ENCODE assay signal across 32 cellular contexts in genomic region chr1:176220100-176220689, GRCh38.
"Had no signal": no experiment of that assay in that cellular context is flagged by ENCODE, and none has a peak within 500 bp of the region (broad histone marks: within the 10 kb centered on the region; RNA-seq: fewer than 3 reads in every experiment).

No MANE protein-coding gene starts in this region.

- H3K27ac ChIP-seq: brain microvascular endothelial cell, esophagus muscularis mucosa, foreskin keratinocyte, gastrocnemius medialis, WERI-Rb-1 had no signal

- H3K27me3 ChIP-seq: brain microvascular endothelial cell, esophagus muscularis mucosa, gastrocnemius medialis had no signal

- H3K4me3 Mint-ChIP-seq: activated B cell treated with CpG ODN at 0.5 μM for 24 hours; activated CD8-positive, alpha-beta T cell treated with anti-CD3 and anti-CD28 coated beads for 36 hours; activated naive CD8-positive, alpha-beta T cell; activated T-cell treated with anti-CD3 and anti-CD28 coated beads, Interleukin-2, amount 50 U/mL, for 4 hours; activated T-helper 17 cell treated with anti-CD3 and anti-CD28 coated beads, Interleukin-2, amount 50 U/mL, for 72 hours; central memory CD8-positive, alpha-beta T cell; effector memory CD8-positive, alpha-beta T cell; T-cell; T-helper 17 cell; T-helper 2 cell treated with Interferon-gamma antibody and Interleukin-4, amounts not matched to agents 5 μg/mL and 100 μg/mL, for 36 hours had no signal

- H3K27ac Mint-ChIP-seq: activated B cell treated with CpG ODN at 0.5 μM for 24 hours; activated CD8-positive, alpha-beta T cell treated with anti-CD3 and anti-CD28 coated beads for 36 hours; activated naive CD8-positive, alpha-beta T cell; activated T-helper 17 cell treated with anti-CD3 and anti-CD28 coated beads, Interleukin-2, amount 50 U/mL, for 72 hours; effector memory CD8-positive, alpha-beta T cell; T-cell; T-helper 17 cell; T-helper 2 cell treated with Interferon-gamma antibody and Interleukin-4, amounts not matched to agents 5 μg/mL and 100 μg/mL, for 36 hours had no signal

- ATAC-seq: activated CD4-positive, CD25-positive, alpha-beta regulatory T cell treated with anti-CD3 and anti-CD28 coated beads, Interleukin-2, amount 50 U/mL, for 24 hours; activated CD8-positive, alpha-beta T cell treated with anti-CD3 and anti-CD28 coated beads for 36 hours; activated T-cell treated with anti-CD3 and anti-CD28 coated beads, Interleukin-2, amount 50 U/mL, for 4 hours; activated T-helper 17 cell treated with anti-CD3 and anti-CD28 coated beads, Interleukin-2, amount 50 U/mL, for 72 hours; effector memory CD8-positive, alpha-beta T cell; foreskin keratinocyte; gastrocnemius medialis; T-cell; T-helper 17 cell had no signal

- H3K4me3 ChIP-seq: esophagus muscularis mucosa, gastrocnemius medialis had no signal

- DNase-seq: activated B cell treated with CpG ODN at 0.5 μM for 24 hours; activated CD4-positive, alpha-beta T cell treated with anti-CD3 and anti-CD28 coated beads for 48 hours; activated CD4-positive, alpha-beta T cell treated with anti-CD3 and anti-CD28 coated beads, Interleukin-2, amount 50 U/mL, for 1 hour; activated CD4-positive, alpha-beta T cell treated with anti-CD3 and anti-CD28 coated beads, Interleukin-2, amount 50 U/mL, for 48 hours; activated CD8-positive, alpha-beta memory T cell treated with anti-CD3 and anti-CD28 coated beads for 24 hours; activated CD8-positive, alpha-beta T cell treated with anti-CD3 and anti-CD28 coated beads for 36 hours; activated effector memory CD4-positive, alpha-beta T cell treated with Interleukin-2 at 50 U/mL for 16 hours; activated gamma-delta T cell treated with Interleukin-2 at 50 U/mL for 16 hours; activated naive CD4-positive, alpha-beta T cell treated with anti-CD3 and anti-CD28 coated beads, Interleukin-2, amount 50 U/mL, for 16 hours; activated naive CD4-positive, alpha-beta T cell treated with Interleukin-2 at 50 U/mL for 16 hours; activated T-cell treated with anti-CD3 and anti-CD28 coated beads, Interleukin-2, amount 50 U/mL, for 4 hours; amniotic stem cell; anterior cingulate cortex; brain microvascular endothelial cell; cortex of kidney; dermis blood vessel endothelial cell; effector CD4-positive, alpha-beta T cell; effector memory CD8-positive, alpha-beta T cell; erythroblast; foreskin keratinocyte; gastrocnemius medialis; glutamatergic neuron; T-cell; T-helper 17 cell; T1000; WERI-Rb-1 had no signal

- H3K9me3 Mint-ChIP-seq: activated B cell treated with CpG ODN at 0.5 μM for 24 hours; central memory CD8-positive, alpha-beta T cell; effector memory CD8-positive, alpha-beta T cell; T-cell; T-helper 2 cell treated with Interferon-gamma antibody and Interleukin-4, amounts not matched to agents 5 μg/mL and 100 μg/mL, for 36 hours had no signal

- H3K4me1 ChIP-seq: esophagus muscularis mucosa, foreskin keratinocyte, gastrocnemius medialis had no signal

- H3K9me3 ChIP-seq: esophagus muscularis mucosa, gastrocnemius medialis had no signal

- H3K36me3 ChIP-seq: brain microvascular endothelial cell, esophagus muscularis mucosa, gastrocnemius medialis, WERI-Rb-1 had no signal

- H3K36me3 Mint-ChIP-seq: T-cell had no signal

- H3K4me1 Mint-ChIP-seq: activated B cell treated with CpG ODN at 0.5 μM for 24 hours; activated T-helper 17 cell treated with anti-CD3 and anti-CD28 coated beads, Interleukin-2, amount 50 U/mL, for 72 hours; central memory CD8-positive, alpha-beta T cell; T-cell; T-helper 17 cell had no signal
